ENCODE assay signal across 21 cellular contexts in genomic region chr14:100770046-100770445, GRCh38. TPM values are rescaled to one million over a fixed set of nuclear protein-coding genes. Genes with fewer than 3 reads are reported as not detected.
"Had no signal": no experiment of that assay in that cellular context is flagged by ENCODE, and none has a peak within 500 bp of the region (broad histone marks: within the 10 kb centered on the region; RNA-seq: fewer than 3 reads in every experiment).

No MANE protein-coding gene starts in this region.

- H3K27ac ChIP-seq: SJSA1, SK-N-MC had no signal

- H3K27me3 ChIP-seq: SJSA1 had no signal

- H3K4me3 ChIP-seq: SJSA1, SK-N-MC had no signal

- DNase-seq: Karpas-422, KG1, MM.1S, NCI-H1092 treated with DMSO at 0.1 percent for 48 hours, NCI-H1436, NCI-H187, NCI-H2029, NCI-H2081 treated with DMSO at 0.1 percent for 48 hours, NCI-H2171, NCI-H226, NCI-H446, NCI-H510A, NCI-H524 treated with DMSO at 0.1 percent for 48 hours, NCI-H69, NCI-H774, RPMI8226, SIG-M5 had no signal

- H3K9me3 ChIP-seq: SJSA1 had no signal

- H3K4me1 ChIP-seq: SJSA1 had no signal

- H3K36me3 ChIP-seq: SJSA1 had no signal

RNA-seq across cellular contexts. Expression of gene DLK1, which starts 43.4 kb away (rescaled TPM):
- total RNA-seq: HT-29, M059J, SJSA1 had no signal

RNA-seq across cellular contexts. Expression of gene MEG3, which starts 55.9 kb away (rescaled TPM):
- total RNA-seq: HT-29 had no signal
